Comparison of ENCODE assay signal across 1 cellular context in genomic region chr3:52068055-52068704, GRCh38.
TF ChIP-seq lines count a peak whose summit lies in the region.

No MANE protein-coding gene starts in this region.

TF ChIP-seq in SK-N-SH treated with all-trans-retinoic acid at 6 μM for 48 hours, 23 proteins besides CTCF, POLR2A, EP300 and RAD21 (continued from another document):
- TF ChIP-seq POU6F1 (CRISPR knock-in tag; IDR thresholded peaks at IDR 0.05; ENCODE audit: borderline replicate concordance, low read depth) (no peak), ZFP3 (CRISPR knock-in tag; IDR thresholded peaks at IDR 0.05) (no peak), RARB (CRISPR knock-in tag; IDR thresholded peaks at IDR 0.05) (no peak), CSRNP3 (CRISPR knock-in tag; IDR thresholded peaks at IDR 0.05) (no peak)
